ENCODE assay signal across 12 cellular contexts in the genomic region with DNA sequence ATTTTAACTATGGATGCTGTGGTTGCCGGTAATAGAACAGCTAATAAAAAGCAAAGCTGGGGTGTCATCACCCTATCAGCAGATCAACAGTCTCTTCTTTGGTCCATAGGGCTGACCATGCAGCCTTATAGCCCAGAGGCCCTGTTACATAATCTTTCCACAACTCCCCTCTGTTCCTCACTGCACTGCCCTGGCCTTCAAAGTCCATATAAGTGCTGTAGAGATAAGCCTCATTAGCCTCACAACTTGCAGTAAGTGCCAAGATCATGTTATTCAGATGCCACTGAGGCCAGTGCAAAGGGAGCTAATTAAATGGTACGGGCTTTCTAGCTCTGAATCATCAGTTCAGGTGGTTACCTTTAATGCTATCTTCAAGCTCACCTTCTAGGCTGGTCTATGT.
DNase-seq lines count a peak whose midpoint lies in the region; ATAC-seq and TF ChIP-seq lines count a peak whose summit lies in the region.
"Had no signal": no experiment of that assay in that cellular context is flagged by ENCODE, and none has a peak within 500 bp of the region (broad histone marks: within the 10 kb centered on the region; RNA-seq: fewer than 3 reads in every experiment).

No MANE protein-coding gene starts in this region.

- intact Hi-C loops in activated CD4-positive, alpha-beta memory T cell treated with anti-CD3 and anti-CD28 coated beads for 36 hours (cut with micrococcal nuclease) = loop anchor here (1.0 to 2.0 kb wide), 6 partner anchors 31 to 175 kb away; no protein-coding TSS in a partner anchor

- peaks cover 5% of the 10 kb centered on the region for H3K36me3 Mint-ChIP-seq in activated CD4-positive, alpha-beta memory T cell treated with anti-CD3 and anti-CD28 coated beads for 36 hours
- peaks cover 5% of the 10 kb centered on the region for H3K36me3 Mint-ChIP-seq in activated CD4-positive, alpha-beta memory T cell treated with anti-CD3 and anti-CD28 coated beads, Interleukin-2, amount 10 ng/mL, durations not matched to agents 7 days and 5 days (ENCODE audit: low read depth)
- peaks cover 0 to 4% (median 0%) of the 10 kb centered on the region in 3 donors for H3K36me3 Mint-ChIP-seq in immature natural killer cell
- H3K36me3 Mint-ChIP-seq: mesothelial cell of epicardium had no signal

- H3K27ac Mint-ChIP-seq in activated CD4-positive, alpha-beta memory T cell treated with anti-CD3 and anti-CD28 coated beads for 36 hours = peak overlapping the region; percentile 96
- no peak overlapping the region for H3K27ac Mint-ChIP-seq in activated CD4-positive, alpha-beta memory T cell treated with anti-CD3 and anti-CD28 coated beads, Interleukin-2, amount 10 ng/mL, durations not matched to agents 7 days and 5 days
- H3K27ac Mint-ChIP-seq in immature natural killer cell = no peak overlapping the region
- H3K27ac Mint-ChIP-seq: mesothelial cell of epicardium had no signal

- POLR2A ChIA-PET in activated CD4-positive, alpha-beta memory T cell treated with anti-CD3 and anti-CD28 coated beads for 36 hours (lab: Charles Lee) = interaction anchor here (0.7 to 1.4 kb wide), 4 partner anchors 35 to 169 kb away, joined by 3 to 12 read pairs (median 4); no protein-coding TSS in a partner anchor
- POLR2A ChIA-PET in activated CD4-positive, alpha-beta memory T cell treated with anti-CD3 and anti-CD28 coated beads, Interleukin-2, amount 10 ng/mL, durations not matched to agents 7 days and 5 days (lab: Charles Lee) = no interaction called here

- no peak for TF ChIP-seq CTCF in omental fat pad (IDR thresholded peaks at IDR 0.05)

- H3K27me3 Mint-ChIP-seq in activated CD4-positive, alpha-beta memory T cell treated with anti-CD3 and anti-CD28 coated beads for 36 hours = no peaks in the 10 kb centered on the region
- H3K27me3 Mint-ChIP-seq in activated CD4-positive, alpha-beta memory T cell treated with anti-CD3 and anti-CD28 coated beads, Interleukin-2, amount 10 ng/mL, durations not matched to agents 7 days and 5 days = no peaks in the 10 kb centered on the region
- H3K27me3 Mint-ChIP-seq in immature natural killer cell (ENCODE audit: low read depth in 3 of 3) = peaks cover 0 to 7% (median 3%) of the 10 kb centered on the region in 3 donors

- H3K9me3 Mint-ChIP-seq in activated CD4-positive, alpha-beta memory T cell treated with anti-CD3 and anti-CD28 coated beads for 36 hours = peaks cover 14% of the 10 kb centered on the region
- H3K9me3 Mint-ChIP-seq in activated CD4-positive, alpha-beta memory T cell treated with anti-CD3 and anti-CD28 coated beads, Interleukin-2, amount 10 ng/mL, durations not matched to agents 7 days and 5 days = peaks cover 16% of the 10 kb centered on the region
- H3K9me3 Mint-ChIP-seq in immature natural killer cell = peaks cover 0 to 10% (median under 1%) of the 10 kb centered on the region in 6 donors

- peaks cover 51% of the 10 kb centered on the region for H3K4me1 Mint-ChIP-seq in activated CD4-positive, alpha-beta memory T cell treated with anti-CD3 and anti-CD28 coated beads for 36 hours (ENCODE audit: low read depth)
- H3K4me1 Mint-ChIP-seq in activated CD4-positive, alpha-beta memory T cell treated with anti-CD3 and anti-CD28 coated beads, Interleukin-2, amount 10 ng/mL, durations not matched to agents 7 days and 5 days = peaks cover 16% of the 10 kb centered on the region
- H3K4me1 Mint-ChIP-seq in immature natural killer cell = peaks cover 17 to 23% of the 10 kb centered on the region in 2 donors
- H3K4me1 Mint-ChIP-seq: mesothelial cell of epicardium had no signal

- no peak for DNase-seq in activated CD4-positive, alpha-beta memory T cell treated with anti-CD3 and anti-CD28 coated beads for 36 hours
- DNase-seq in activated CD4-positive, alpha-beta memory T cell treated with anti-CD3 and anti-CD28 coated beads, Interleukin-2, amount 10 ng/mL, durations not matched to agents 7 days and 5 days = no peak
- DNase-seq in MV-4-11 (lab: John Stamatoyannopoulos, UW) (peak; percentile 55), omental fat pad (ENCODE audit: low spot score) (no peak), immature natural killer cell (no peak), HuH-7.5 (ENCODE audit: low spot score) (no peak)
- DNase-seq: activated gamma-delta T cell, foreskin melanocyte, NCI-H2081 had no signal

- H3K4me3 Mint-ChIP-seq in activated CD4-positive, alpha-beta memory T cell treated with anti-CD3 and anti-CD28 coated beads for 36 hours = no peak overlapping the region
- no peak overlapping the region for H3K4me3 Mint-ChIP-seq in activated CD4-positive, alpha-beta memory T cell treated with anti-CD3 and anti-CD28 coated beads, Interleukin-2, amount 10 ng/mL, durations not matched to agents 7 days and 5 days
- H3K4me3 Mint-ChIP-seq in immature natural killer cell = no peak overlapping the region
- H3K4me3 Mint-ChIP-seq: mesothelial cell of epicardium had no signal

- CTCF ChIA-PET in activated CD4-positive, alpha-beta memory T cell treated with anti-CD3 and anti-CD28 coated beads for 36 hours (lab: Charles Lee) = interaction anchor here (0.7 to 0.9 kb wide), 2 partner anchors 66 to 98 kb away, joined by 3 read pairs; no protein-coding TSS in a partner anchor
- CTCF ChIA-PET in activated CD4-positive, alpha-beta memory T cell treated with anti-CD3 and anti-CD28 coated beads, Interleukin-2, amount 10 ng/mL, durations not matched to agents 7 days and 5 days (lab: Charles Lee) = no interaction called here

- ATAC-seq in GM21528 (IDR thresholded peaks at IDR 0.05; ENCODE audit: low FRiP score, unreplicated experiment) (peak; percentile 3), omental fat pad (ENCODE audit: low FRiP score) (peak; percentile 15), GM21390 (IDR thresholded peaks at IDR 0.05; ENCODE audit: unreplicated experiment) (no peak)
